10 cellular contexts compared by ENCODE assay signal in the genomic region with DNA sequence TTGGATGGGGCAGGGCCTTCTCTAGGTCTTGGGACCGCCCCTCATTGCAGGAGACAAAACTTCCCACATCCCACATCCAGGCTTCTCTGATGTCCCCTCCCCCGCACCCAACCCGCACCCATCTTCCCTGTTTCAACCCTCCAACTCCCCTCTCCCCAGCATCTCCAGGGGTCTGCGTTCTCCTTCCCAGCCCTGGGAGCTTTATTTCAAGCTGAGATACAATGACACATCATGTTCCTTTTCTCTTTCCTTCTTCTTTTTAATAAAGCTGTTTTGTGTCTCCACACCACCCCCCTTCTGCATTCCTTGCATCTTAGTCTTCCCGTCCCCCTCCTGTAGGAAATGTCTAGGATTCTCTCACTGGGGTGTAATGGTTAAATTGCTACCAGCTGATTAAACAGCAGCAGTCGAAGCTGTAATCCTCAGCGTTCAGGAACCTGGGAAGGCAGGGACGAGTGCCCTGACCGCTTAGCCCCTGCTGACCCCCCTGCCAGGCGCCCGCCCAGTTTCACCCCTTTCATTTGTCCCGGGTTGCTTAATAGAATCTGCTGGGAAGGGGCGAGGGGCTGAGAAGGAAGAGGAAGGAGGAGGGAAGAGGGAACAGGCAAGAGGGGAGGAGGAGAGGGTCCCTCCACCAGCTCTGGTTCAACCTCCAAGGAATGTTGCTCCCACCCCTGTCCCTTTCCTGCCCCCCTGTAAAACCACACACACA.
DNase-seq lines count a peak whose midpoint lies in the region; ATAC-seq and TF ChIP-seq lines count a peak whose summit lies in the region.
"Had no signal": no experiment of that assay in that cellular context is flagged by ENCODE, and none has a peak within 500 bp of the region (broad histone marks: within the 10 kb centered on the region; RNA-seq: fewer than 3 reads in every experiment).

No MANE protein-coding gene starts in this region.

- H3K27ac ChIP-seq in HEK293 (ENCODE audit: extremely low read depth, low read depth, low read length) (no peak overlapping the region), ascending aorta (peak overlapping the region; percentile 8 to 73), substantia nigra (ENCODE audit: low read depth, low read length, poor library complexity, severe bottlenecking) (no peak overlapping the region)

- no peak overlapping the region for H3K9ac ChIP-seq in iPS-15b (ENCODE audit: low read depth, low read length)

- TF ChIP-seq CTCF in HEK293 (tag by site-specific recombination; IDR thresholded peaks at IDR 0.05): no peak
- TF ChIP-seq CTCF in ascending aorta (IDR thresholded peaks at IDR 0.05): no peak
- no peak for TF ChIP-seq CTCF in type B pancreatic cell (conservative IDR thresholded peaks at IDR 0.05)

- POLR2A ChIA-PET in HEK293 (lab: Yijun Ruan, JAX): interaction anchor here (0.7 kb wide), 1 partner anchor 225 kb away, joined by 4 read pairs; no protein-coding TSS in a partner anchor

- H3K4me1 Mint-ChIP-seq in type B pancreatic cell (ENCODE audit: unreplicated experiment): peaks cover 31% of the 10 kb centered on the region

- H3K27me3 ChIP-seq in ascending aorta (no peaks in the 10 kb centered on the region), iPS-15b (ENCODE audit: control insufficient read depth, insufficient read depth, low read length) (no peaks in the 10 kb centered on the region)

- peaks cover 29% of the 10 kb centered on the region for H3K27me3 Mint-ChIP-seq in type B pancreatic cell

- H3K27ac Mint-ChIP-seq in type B pancreatic cell: peak overlapping the region; percentile 40

- H3K9me3 ChIP-seq in HEK293 (ENCODE audit: control insufficient read depth, insufficient read depth, low read depth, low read length) (no peaks in the 10 kb centered on the region), ascending aorta (no peaks in the 10 kb centered on the region), iPS-15b (ENCODE audit: control insufficient read depth, insufficient read depth, low read length) (no peaks in the 10 kb centered on the region)

- CTCF ChIA-PET in HEK293 (lab: Yijun Ruan, JAX): interaction anchor here (0.6 to 0.7 kb wide), 2 partner anchors 366 to 668 kb away, joined by 3 to 6 read pairs; no protein-coding TSS in a partner anchor

- ATAC-seq in Right ventricle myocardium superior (ENCODE audit: poor library complexity): no peak

- no peak overlapping the region for H3K4me3 ChIP-seq in HEK293 (ENCODE audit: low read depth, low read length)
- no peak overlapping the region for H3K4me3 ChIP-seq in ascending aorta
- peak overlapping the region; percentile 48 for H3K4me3 ChIP-seq in iPS-15b (ENCODE audit: low read depth, low read length)

- H3K36me3 ChIP-seq in HEK293 (ENCODE audit: control insufficient read depth in 2 of 2, insufficient read depth in 1 of 2, low read length in 2 of 2): no peaks in the 10 kb centered on the region
- no peaks in the 10 kb centered on the region for H3K36me3 ChIP-seq in ascending aorta
- H3K36me3 ChIP-seq in iPS-15b (ENCODE audit: control insufficient read depth, insufficient read depth, low read length): no peaks in the 10 kb centered on the region

- intact Hi-C loops in ascending aorta (cut with DNase I) (loop anchor here (2.0 to 5.0 kb wide), 4 partner anchors 53 to 215 kb away; a partner anchor contains a TSS), Right ventricle myocardium superior (cut with DNase I) (no loop called here)

- H3K4me1 ChIP-seq in HEK293 (ENCODE audit: control insufficient read depth, insufficient read depth, low read length) (no peaks in the 10 kb centered on the region), ascending aorta (peaks cover 12 to 34% of the 10 kb centered on the region in 2 donors), iPS-15b (ENCODE audit: control insufficient read depth, insufficient read depth, low read length) (peaks cover 12% of the 10 kb centered on the region)

- no peaks in the 10 kb centered on the region for H3K9me3 Mint-ChIP-seq in type B pancreatic cell

- peak overlapping the region; percentile 54 for H3K4me3 Mint-ChIP-seq in type B pancreatic cell

- no peaks in the 10 kb centered on the region for H3K36me3 Mint-ChIP-seq in type B pancreatic cell

- no peak for DNase-seq in ascending aorta (ENCODE audit: low spot score in 2 of 2)
- DNase-seq in type B pancreatic cell (ENCODE audit: extremely low spot score, unreplicated experiment): no peak
- DNase-seq in activated naive CD4-positive, alpha-beta T cell treated with anti-CD3 and anti-CD28 coated beads, Interleukin-2, amount 50 U/mL, for 16 hours: no peak
- DNase-seq in substantia nigra (lab: John Stamatoyannopoulos, UW): no peak
- no peak for DNase-seq in Right ventricle myocardium superior
- DNase-seq: activated T-cell treated with anti-CD3 and anti-CD28 coated beads for 4 hours, left cardiac atrium, NCI-H748 treated with DMSO at 0.1 percent for 48 hours had no signal

TF ChIP-seq in HEK293, 187 proteins besides CTCF, POLR2A, EP300 and RAD21:
- no peak for TF ChIP-seq GLIS2 (tag by site-specific recombination; IDR thresholded peaks at IDR 0.05)
- peak; percentile 64; the same call in 1 of the 2 replicates for TF ChIP-seq GLIS1 (tag by site-specific recombination; IDR thresholded peaks at IDR 0.05)
- peak; percentile 40; the same call in 1 of the 2 replicates for TF ChIP-seq ZFHX2 (tag by site-specific recombination; conservative IDR thresholded peaks at IDR 0.05)
- no peak for TF ChIP-seq ZNF670 (tag by site-specific recombination; IDR thresholded peaks at IDR 0.05; ENCODE audit: low read depth)
- peak; percentile 53; the same call in 1 of the 2 replicates for TF ChIP-seq ZEB2 (tag by site-specific recombination; IDR thresholded peaks at IDR 0.05)
- no peak for TF ChIP-seq ZNF660 (tag by site-specific recombination; IDR thresholded peaks at IDR 0.05)
- TF ChIP-seq ZIC2 (tag by site-specific recombination; IDR thresholded peaks at IDR 0.05): peak; percentile 85
- peak; percentile 23; the same call in 1 of the 2 replicates for TF ChIP-seq SP7 (tag by site-specific recombination; IDR thresholded peaks at IDR 0.05)
- 0 out of 2 replicates have a peak, but pooled peaks have one; percentile 30 for TF ChIP-seq ZBTB48 (tag by site-specific recombination; IDR thresholded peaks at IDR 0.05)
- 0 out of 2 replicates have a peak, but pooled peaks have one; percentile 27 for TF ChIP-seq EGR2 (tag by site-specific recombination; IDR thresholded peaks at IDR 0.05; ENCODE audit: low read depth)
- no peak for TF ChIP-seq SALL2 (tag by site-specific recombination; IDR thresholded peaks at IDR 0.05; ENCODE audit: borderline replicate concordance)
- TF ChIP-seq ZNF747 (tag by site-specific recombination; IDR thresholded peaks at IDR 0.05): no peak
- TF ChIP-seq ZBTB21 (tag by site-specific recombination; IDR thresholded peaks at IDR 0.05): no peak
- no peak for TF ChIP-seq ZNF623 (tag by site-specific recombination; IDR thresholded peaks at IDR 0.05)
- TF ChIP-seq ZNF223 (tag by site-specific recombination; IDR thresholded peaks at IDR 0.05): no peak
- TF ChIP-seq, protein P1, sequence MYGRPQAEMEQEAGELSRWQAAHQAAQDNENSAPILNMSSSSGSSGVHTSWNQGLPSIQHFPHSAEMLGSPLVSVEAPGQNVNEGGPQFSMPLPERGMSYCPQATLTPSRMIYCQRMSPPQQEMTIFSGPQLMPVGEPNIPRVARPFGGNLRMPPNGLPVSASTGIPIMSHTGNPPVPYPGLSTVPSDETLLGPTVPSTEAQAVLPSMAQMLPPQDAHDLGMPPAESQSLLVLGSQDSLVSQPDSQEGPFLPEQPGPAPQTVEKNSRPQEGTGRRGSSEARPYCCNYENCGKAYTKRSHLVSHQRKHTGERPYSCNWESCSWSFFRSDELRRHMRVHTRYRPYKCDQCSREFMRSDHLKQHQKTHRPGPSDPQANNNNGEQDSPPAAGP (tag by site-specific recombination; IDR thresholded peaks at IDR 0.05): 0 out of 2 replicates have a peak, but pooled peaks have one; percentile 2
- peak; percentile 64 for TF ChIP-seq ZNF341 (tag by site-specific recombination; IDR thresholded peaks at IDR 0.05; ENCODE audit: low read depth)
TF ChIP-seq in HEK293: peak in this region for 9.

Comparison
In these comparisons a context has a peak if more than half of its experiments do, and no peak if none do; other contexts are left out.
1. H3K27ac ChIP-seq: peak in ascending aorta (2 of 2); none in HEK293 (single experiment) and substantia nigra (single experiment).